ENCODE assay signal across 34 cellular contexts in genomic region chr1:4467241-4467640, GRCh38.
"Had no signal": no experiment of that assay in that cellular context is flagged by ENCODE, and none has a peak within 500 bp of the region (broad histone marks: within the 10 kb centered on the region; RNA-seq: fewer than 3 reads in every experiment).

No MANE protein-coding gene starts in this region.

- H3K27me3 Mint-ChIP-seq: activated CD4-positive, alpha-beta memory T cell treated with anti-CD3 and anti-CD28 coated beads for 36 hours; activated CD4-positive, alpha-beta T cell treated with anti-CD3 and anti-CD28 coated beads, Interleukin-2, amount 10 ng/mL, durations not matched to agents 24 days and 14 days; activated naive CD8-positive, alpha-beta T cell treated with anti-CD3 and anti-CD28 coated beads for 36 hours had no signal

- H3K9me3 Mint-ChIP-seq: activated B cell treated with CpG ODN at 0.5 μM for 24 hours; activated CD4-positive, alpha-beta memory T cell treated with anti-CD3 and anti-CD28 coated beads for 36 hours; activated CD4-positive, alpha-beta T cell treated with anti-CD3 and anti-CD28 coated beads, Interleukin-2, amount 10 ng/mL, durations not matched to agents 24 days and 14 days; activated CD8-positive, alpha-beta T cell treated with anti-CD3 and anti-CD28 coated beads for 36 hours; activated naive CD4-positive, alpha-beta T cell treated with anti-CD3 and anti-CD28 coated beads for 36 hours; activated naive CD4-positive, alpha-beta T cell treated with anti-CD3 and anti-CD28 coated beads, Interleukin-2, amount 50 U/mL, for 72 hours; activated naive CD8-positive, alpha-beta T cell treated with anti-CD3 and anti-CD28 coated beads for 36 hours; activated T-cell treated with anti-CD3 and anti-CD28 coated beads, Interleukin-2, amount 50 U/mL, for 4 hours; activated T-helper 1 cell treated with anti-CD3 and anti-CD28 coated beads, Interleukin-12 subunit alpha, Interleukin-12 subunit beta, Interleukin-2, Interleukin-4 antibody, amounts not matched to agents 30 ng/mL and 10 ng/mL and 1 ng/mL, durations not matched to agents 14 hours and 24 hours and 36 hours; activated T-helper 17 cell treated with anti-CD3 and anti-CD28 coated beads, Interleukin-2, amount 50 U/mL, for 72 hours; central memory CD8-positive, alpha-beta T cell; T-helper 1 cell treated with Interleukin-12 subunit alpha and Interleukin-12 subunit beta and Interleukin-4 antibody, amounts not matched to agents 30 μg/mL and 1 μg/mL, for 36 hours; T-helper 2 cell treated with Interferon-gamma antibody and Interleukin-4, amounts not matched to agents 5 μg/mL and 100 μg/mL, for 36 hours had no signal

- H3K4me1 Mint-ChIP-seq: activated B cell treated with CpG ODN at 0.5 μM for 24 hours; activated CD4-positive, alpha-beta T cell treated with anti-CD3 and anti-CD28 coated beads, Interleukin-2, amount 10 ng/mL, durations not matched to agents 24 days and 14 days; activated naive CD8-positive, alpha-beta T cell treated with anti-CD3 and anti-CD28 coated beads for 36 hours; activated T-helper 17 cell treated with anti-CD3 and anti-CD28 coated beads, Interleukin-2, amount 50 U/mL, for 72 hours; central memory CD8-positive, alpha-beta T cell had no signal

- DNase-seq: activated B cell treated with CpG ODN at 0.5 μM for 24 hours; activated CD4-positive, alpha-beta memory T cell treated with anti-CD3 and anti-CD28 coated beads for 36 hours; activated CD4-positive, alpha-beta T cell treated with anti-CD3 and anti-CD28 coated beads for 4 hours; activated CD4-positive, alpha-beta T cell treated with anti-CD3 and anti-CD28 coated beads, Interleukin-2, amount 10 ng/mL, durations not matched to agents 24 days and 14 days; activated CD4-positive, alpha-beta T cell treated with anti-CD3 and anti-CD28 coated beads, Interleukin-2, amount 50 U/mL, for 1 hour; activated CD4-positive, alpha-beta T cell treated with anti-CD3 and anti-CD28 coated beads, Interleukin-2, amount 50 U/mL, for 4 hours; activated CD4-positive, CD25-positive, alpha-beta regulatory T cell treated with anti-CD3 and anti-CD28 coated beads, Interleukin-2, amount 50 U/mL, for 72 hours; activated CD8-positive, alpha-beta memory T cell treated with anti-CD3 and anti-CD28 coated beads, Interleukin-2, amount 50 U/mL, for 4 hours; activated CD8-positive, alpha-beta T cell treated with anti-CD3 and anti-CD28 coated beads for 36 hours; activated gamma-delta T cell treated with Interleukin-2 at 50 U/mL for 16 hours; activated naive CD4-positive, alpha-beta T cell; activated naive CD4-positive, alpha-beta T cell treated with anti-CD3 and anti-CD28 coated beads for 36 hours; activated naive CD4-positive, alpha-beta T cell treated with anti-CD3 and anti-CD28 coated beads, Interleukin-2, amount 50 U/mL, for 16 hours; activated naive CD8-positive, alpha-beta T cell treated with anti-CD3 and anti-CD28 coated beads for 36 hours; activated T-cell treated with anti-CD3 and anti-CD28 coated beads for 4 hours; activated T-cell treated with anti-CD3 and anti-CD28 coated beads, Interleukin-2, amount 50 U/mL, for 1 hour; activated T-cell treated with anti-CD3 and anti-CD28 coated beads, Interleukin-2, amount 50 U/mL, for 4 hours; activated T-cell treated with anti-CD3 and anti-CD28 coated beads, Interleukin-2, amount 50 U/mL, for 72 hours; adrenal gland; amniotic stem cell; aorta; body of pancreas; brain microvascular endothelial cell; caudate nucleus; cerebellar nuclear complex; T-helper 1 cell; T-helper 2 cell; T-helper 9 cell had no signal

- ATAC-seq: activated CD8-positive, alpha-beta T cell treated with anti-CD3 and anti-CD28 coated beads for 36 hours; activated naive CD4-positive, alpha-beta T cell treated with anti-CD3 and anti-CD28 coated beads, Interleukin-2, amount 50 U/mL, for 72 hours; activated T-cell treated with anti-CD3 and anti-CD28 coated beads, Interleukin-2, amount 50 U/mL, for 4 hours; activated T-cell treated with anti-CD3 and anti-CD28 coated beads, Interleukin-2, amount 50 U/mL, for 72 hours; activated T-helper 17 cell treated with anti-CD3 and anti-CD28 coated beads, Interleukin-2, amount 50 U/mL, for 72 hours; body of pancreas had no signal

- H3K36me3 Mint-ChIP-seq: activated CD4-positive, alpha-beta memory T cell treated with anti-CD3 and anti-CD28 coated beads for 36 hours; activated naive CD4-positive, alpha-beta T cell treated with anti-CD3 and anti-CD28 coated beads, Interleukin-2, amount 50 U/mL, for 72 hours; activated naive CD8-positive, alpha-beta T cell treated with anti-CD3 and anti-CD28 coated beads for 36 hours had no signal

- H3K4me3 Mint-ChIP-seq: activated B cell treated with CpG ODN at 0.5 μM for 24 hours; activated CD4-positive, alpha-beta memory T cell treated with anti-CD3 and anti-CD28 coated beads for 36 hours; activated CD4-positive, alpha-beta T cell treated with anti-CD3 and anti-CD28 coated beads, Interleukin-2, amount 10 ng/mL, durations not matched to agents 24 days and 14 days; activated CD8-positive, alpha-beta T cell treated with anti-CD3 and anti-CD28 coated beads for 36 hours; activated naive CD4-positive, alpha-beta T cell treated with anti-CD3 and anti-CD28 coated beads for 36 hours; activated naive CD8-positive, alpha-beta T cell treated with anti-CD3 and anti-CD28 coated beads for 36 hours; activated T-cell treated with anti-CD3 and anti-CD28 coated beads, Interleukin-2, amount 50 U/mL, for 4 hours; activated T-cell treated with anti-CD3 and anti-CD28 coated beads, Interleukin-2, amount 50 U/mL, for 72 hours; activated T-helper 1 cell treated with anti-CD3 and anti-CD28 coated beads, Interleukin-12 subunit alpha, Interleukin-12 subunit beta, Interleukin-2, Interleukin-4 antibody, amounts not matched to agents 30 ng/mL and 10 ng/mL and 1 ng/mL, durations not matched to agents 14 hours and 24 hours and 36 hours; activated T-helper 17 cell treated with anti-CD3 and anti-CD28 coated beads, Interleukin-2, amount 50 U/mL, for 72 hours; central memory CD8-positive, alpha-beta T cell; T-helper 1 cell treated with Interleukin-12 subunit alpha and Interleukin-12 subunit beta and Interleukin-4 antibody, amounts not matched to agents 30 μg/mL and 1 μg/mL, for 36 hours; T-helper 2 cell treated with Interferon-gamma antibody and Interleukin-4, amounts not matched to agents 5 μg/mL and 100 μg/mL, for 36 hours had no signal

- H3K27ac Mint-ChIP-seq: activated B cell treated with CpG ODN at 0.5 μM for 24 hours; activated CD4-positive, alpha-beta memory T cell treated with anti-CD3 and anti-CD28 coated beads for 36 hours; activated CD4-positive, alpha-beta T cell treated with anti-CD3 and anti-CD28 coated beads, Interleukin-2, amount 10 ng/mL, durations not matched to agents 24 days and 14 days; activated CD8-positive, alpha-beta T cell treated with anti-CD3 and anti-CD28 coated beads for 36 hours; activated naive CD4-positive, alpha-beta T cell treated with anti-CD3 and anti-CD28 coated beads for 36 hours; activated naive CD4-positive, alpha-beta T cell treated with anti-CD3 and anti-CD28 coated beads, Interleukin-2, amount 50 U/mL, for 72 hours; activated naive CD8-positive, alpha-beta T cell treated with anti-CD3 and anti-CD28 coated beads for 36 hours; activated T-cell treated with anti-CD3 and anti-CD28 coated beads, Interleukin-2, amount 50 U/mL, for 72 hours; activated T-helper 1 cell treated with anti-CD3 and anti-CD28 coated beads, Interleukin-12 subunit alpha, Interleukin-12 subunit beta, Interleukin-2, Interleukin-4 antibody, amounts not matched to agents 30 ng/mL and 10 ng/mL and 1 ng/mL, durations not matched to agents 14 hours and 24 hours and 36 hours; activated T-helper 17 cell treated with anti-CD3 and anti-CD28 coated beads, Interleukin-2, amount 50 U/mL, for 72 hours; T-helper 1 cell treated with Interleukin-12 subunit alpha and Interleukin-12 subunit beta and Interleukin-4 antibody, amounts not matched to agents 30 μg/mL and 1 μg/mL, for 36 hours; T-helper 2 cell treated with Interferon-gamma antibody and Interleukin-4, amounts not matched to agents 5 μg/mL and 100 μg/mL, for 36 hours had no signal
